Comparison of ENCODE assay signal across 24 cellular contexts in the genomic region with DNA sequence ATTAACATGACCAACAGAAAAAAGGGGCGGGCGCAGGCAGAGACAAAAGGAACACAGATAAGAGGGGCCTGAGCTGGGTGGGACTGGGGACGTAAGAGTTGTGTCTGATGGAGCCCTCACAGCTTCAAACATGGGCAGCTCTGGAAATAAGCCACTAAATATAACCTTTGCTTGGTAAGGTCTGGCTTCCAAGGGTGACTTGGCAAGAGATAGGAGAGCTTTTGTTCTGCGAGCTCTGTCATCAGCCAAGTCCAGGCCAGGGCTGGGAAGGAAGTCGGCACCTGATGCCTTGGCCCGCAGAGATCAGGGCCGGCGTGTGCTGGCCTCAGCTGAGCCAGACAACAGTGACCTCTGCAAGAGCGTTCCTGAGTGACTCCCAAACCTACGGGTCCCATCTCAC. TPM values are rescaled to one million over a fixed set of nuclear protein-coding genes. Genes with fewer than 3 reads are reported as not detected.
DNase-seq lines count a peak whose midpoint lies in the region; ATAC-seq and TF ChIP-seq lines count a peak whose summit lies in the region.
"Had no signal": no experiment of that assay in that cellular context is flagged by ENCODE, and none has a peak within 500 bp of the region (broad histone marks: within the 10 kb centered on the region; RNA-seq: fewer than 3 reads in every experiment).

No MANE protein-coding gene starts in this region.

- DNase-seq in SK-MEL-5 (ENCODE audit: low read depth, low spot score) (peak; percentile 37), cerebellum (ENCODE audit: low spot score) (peak; percentile 69), right atrium auricular region (ENCODE audit: low spot score) (no peak), gastrocnemius medialis (peak; percentile 28 to 71), A172 (ENCODE audit: low spot score) (no peak), GM10266 (ENCODE audit: extremely low spot score) (no peak)
- DNase-seq: activated CD8-positive, alpha-beta T cell treated with anti-CD3 and anti-CD28 coated beads for 36 hours; amniotic stem cell; COR-L47; endodermal cell; foreskin fibroblast; H9; KG1; NCI-H1092 treated with DMSO at 0.1 percent for 48 hours; NCI-H187 treated with DMSO at 0.1 percent for 48 hours; NCI-H526; posterior cingulate gyrus; stimulated activated CD4-positive, alpha-beta T cell treated with anti-CD3 and anti-CD28 coated beads, Interleukin-4, amount 100 ng/mL, for 4 hours; T-helper 2 cell had no signal

- H3K27ac ChIP-seq in right atrium auricular region (peak overlapping the region; percentile 37 to 51), gastrocnemius medialis (peak overlapping the region; percentile 31 to 76 (median 74))
- H3K27ac ChIP-seq: esophagus muscularis mucosa had no signal

- in situ Hi-C loops in SK-MEL-5 (cut with HindIII; ENCODE audit: low pct_unique_long_range_greater_than_20kb, low sequenced_read_pairs) = no loop called here
- in situ Hi-C loops in gastrocnemius medialis (cut with MboI; ENCODE audit: low sequenced_read_pairs in 4 of 4) = no loop called here

- H3K9me3 ChIP-seq in right atrium auricular region (no peaks in the 10 kb centered on the region), gastrocnemius medialis (no peaks in the 10 kb centered on the region)
- H3K9me3 ChIP-seq: BLaER1 treated with 17β-estradiol and CSF1 and Interleukin-3, amounts not matched to agents 10 nM and 100 nM; esophagus muscularis mucosa had no signal

- peaks cover 0 to 6% of the 10 kb centered on the region in 2 donors for H3K4me1 ChIP-seq in right atrium auricular region
- peaks cover 0 to 8% of the 10 kb centered on the region in 2 donors for H3K4me1 ChIP-seq in gastrocnemius medialis
- H3K4me1 ChIP-seq: esophagus muscularis mucosa had no signal

- intact Hi-C loops in gastrocnemius medialis (cut with DNase I; ENCODE audit: low total_unique reads) = no loop called here

- TF ChIP-seq POLR2A in gastrocnemius medialis (IDR thresholded peaks at IDR 0.05) = no peak

- ATAC-seq in gastrocnemius medialis (peak; percentile 70 to 91), HG03442 (IDR thresholded peaks at IDR 0.05; ENCODE audit: unreplicated experiment) (no peak), HG03521 (IDR thresholded peaks at IDR 0.05; ENCODE audit: unreplicated experiment) (no peak)
- ATAC-seq: activated CD8-positive, alpha-beta T cell treated with anti-CD3 and anti-CD28 coated beads for 36 hours; activated T-helper 17 cell treated with anti-CD3 and anti-CD28 coated beads, Interleukin-2, amount 50 U/mL, for 72 hours had no signal

- TF ChIP-seq CTCF in right atrium auricular region (IDR thresholded peaks at IDR 0.05) = no peak
- TF ChIP-seq CTCF in gastrocnemius medialis (IDR thresholded peaks at IDR 0.05 in 4 of 5, conservative IDR thresholded peaks at IDR 0.05 in 1 of 5) = no peak
- no peak for TF ChIP-seq CTCF in GM10266 (IDR thresholded peaks at IDR 0.05; ENCODE audit: control insufficient read depth, insufficient read depth, low read depth, missing control alignments)

- H3K27me3 ChIP-seq in right atrium auricular region = no peaks in the 10 kb centered on the region
- no peaks in the 10 kb centered on the region for H3K27me3 ChIP-seq in gastrocnemius medialis
- H3K27me3 ChIP-seq: BLaER1 treated with 17β-estradiol and CSF1 and Interleukin-3, amounts not matched to agents 10 nM and 100 nM; esophagus muscularis mucosa had no signal

- peaks cover 33% of the 10 kb centered on the region for H3K36me3 ChIP-seq in right atrium auricular region
- peaks cover 0 to 53% of the 10 kb centered on the region in 2 donors for H3K36me3 ChIP-seq in gastrocnemius medialis

- H3K4me3 ChIP-seq in right atrium auricular region (no peak overlapping the region), gastrocnemius medialis (no peak overlapping the region)
- H3K4me3 ChIP-seq: BLaER1 treated with 17β-estradiol and CSF1 and Interleukin-3, amounts not matched to agents 10 nM and 100 nM; esophagus muscularis mucosa had no signal

RNA-seq across cellular contexts. Expression of gene TRUB2, which starts 11.8 kb away (rescaled TPM):
- 51.6 and 64.4 TPM in 2 replicates for total RNA-seq in SK-MEL-5 (2014; rRNA removed; shearing (Covaris generic))
- polyA plus RNA-seq in SK-MEL-5 (2015; cell fraction: cytosol; rRNA removed) = 28.6 and 29.5 TPM in 2 replicates
- polyA plus RNA-seq in SK-MEL-5 (2015; cell fraction: nucleus; rRNA removed) = 16.9 and 37.4 TPM in 2 replicates
- 12.8 TPM for total RNA-seq in cerebellum
- 10 to 100 TPM in 1 of 2 donors, 1 to 10 TPM in 1; 9.3 to 10.2 TPM for total RNA-seq in right atrium auricular region
- 10 to 100 TPM in 3 of 4 donors, 1 to 10 TPM in 1; 7.1 to 18.1 (median 14.3) TPM for total RNA-seq in gastrocnemius medialis
- 28.8 and 30.5 TPM in 2 replicates for total RNA-seq in A172 (2014; rRNA removed; shearing (Covaris generic))

RNA-seq across cellular contexts. Expression of gene COQ4, which starts 12.2 kb away (rescaled TPM):
- total RNA-seq in SK-MEL-5 (2014; rRNA removed; shearing (Covaris generic)) = 31.5 and 38.6 TPM in 2 replicates
- polyA plus RNA-seq in SK-MEL-5 (2015; cell fraction: cytosol; rRNA removed) = 45.2 and 50.8 TPM in 2 replicates
- 127 and 129 TPM in 2 replicates for polyA plus RNA-seq in SK-MEL-5 (2015; cell fraction: nucleus; rRNA removed)
- total RNA-seq in cerebellum (33.6 TPM), right atrium auricular region (10 to 100 TPM; 31.4 to 33.6 TPM), gastrocnemius medialis (10 to 100 TPM; 25.1 to 42.4 (median 34.3) TPM)
- 68.4 and 70.0 TPM in 2 replicates for total RNA-seq in A172 (2014; rRNA removed; shearing (Covaris generic))

RNA-seq across cellular contexts. Expression of gene SLC27A4, which starts 29.9 kb away (rescaled TPM):
- 31.1 and 35.4 TPM in 2 replicates for total RNA-seq in SK-MEL-5 (2014; rRNA removed; shearing (Covaris generic))
- 64.0 and 69.7 TPM in 2 replicates for polyA plus RNA-seq in SK-MEL-5 (2015; cell fraction: cytosol; rRNA removed)
- polyA plus RNA-seq in SK-MEL-5 (2015; cell fraction: nucleus; rRNA removed) = 34.1 and 42.2 TPM in 2 replicates
- total RNA-seq in cerebellum (20.1 TPM), right atrium auricular region (10 to 100 TPM; 16.6 to 26.9 TPM), gastrocnemius medialis (10 to 100 TPM; 10.9 to 30.4 (median 26.1) TPM)
- 50.1 and 51.6 TPM in 2 replicates for total RNA-seq in A172 (2014; rRNA removed; shearing (Covaris generic))

RNA-seq across cellular contexts. Expression of gene SWI5, which starts 34.4 kb away (rescaled TPM):
- 39.2 and 42.2 TPM in 2 replicates for total RNA-seq in SK-MEL-5 (2014; rRNA removed; shearing (Covaris generic))
- polyA plus RNA-seq in SK-MEL-5 (2015; cell fraction: cytosol; rRNA removed) = 44.3 and 51.4 TPM in 2 replicates
- polyA plus RNA-seq in SK-MEL-5 (2015; cell fraction: nucleus; rRNA removed) = 4.1 and 14.3 TPM in 2 replicates
- 10.5 TPM for total RNA-seq in cerebellum
- 10 to 100 TPM; 21.5 to 23.0 TPM for total RNA-seq in right atrium auricular region
- 10 to 100 TPM; 12.7 to 23.8 (median 13.5) TPM for total RNA-seq in gastrocnemius medialis
- 110 and 118 TPM in 2 replicates for total RNA-seq in A172 (2014; rRNA removed; shearing (Covaris generic))

RNA-seq across cellular contexts. Expression of gene GOLGA2, which starts 34.7 kb away (rescaled TPM):
- 73.6 and 75.3 TPM in 2 replicates for total RNA-seq in SK-MEL-5 (2014; rRNA removed; shearing (Covaris generic))
- polyA plus RNA-seq in SK-MEL-5 (2015; cell fraction: cytosol; rRNA removed) = 133 and 157 TPM in 2 replicates
- polyA plus RNA-seq in SK-MEL-5 (2015; cell fraction: nucleus; rRNA removed) = 86.7 and 113 TPM in 2 replicates
- total RNA-seq in cerebellum (50.3 TPM), right atrium auricular region (10 to 100 TPM; 83.3 to 91.6 TPM), gastrocnemius medialis (10 to 100 TPM; 68.9 to 84.6 (median 78.5) TPM)
- total RNA-seq in A172 (2014; rRNA removed; shearing (Covaris generic)) = 118 and 155 TPM in 2 replicates

Comparison
In these comparisons a context has a peak if more than half of its experiments do, and no peak if none do; other contexts are left out.
1. DNase-seq: peak in SK-MEL-5 (single experiment), cerebellum (single experiment) and gastrocnemius medialis (2 of 2); none in right atrium auricular region (single experiment), A172 (single experiment) and GM10266 (single experiment).
2. ATAC-seq: peak in gastrocnemius medialis (2 of 2); none in HG03442 (single experiment) and HG03521 (single experiment).